In genomic region chr14:52547526-52547925, GRCh38 we compare ENCODE assay signal across 16 cellular contexts. TPM values are rescaled to one million over a fixed set of nuclear protein-coding genes. Genes with fewer than 3 reads are reported as not detected.
"Had no signal": no experiment of that assay in that cellular context is flagged by ENCODE, and none has a peak within 500 bp of the region (broad histone marks: within the 10 kb centered on the region; RNA-seq: fewer than 3 reads in every experiment).

No MANE protein-coding gene starts in this region.

- H3K9me3 ChIP-seq: breast epithelium, heart right ventricle, mucosa of descending colon, psoas muscle had no signal

- H3K4me3 ChIP-seq: breast epithelium, heart right ventricle, mucosa of descending colon, psoas muscle had no signal

- H3K27ac ChIP-seq: breast epithelium, heart right ventricle, psoas muscle had no signal

- ATAC-seq: activated CD4-positive, CD25-positive, alpha-beta regulatory T cell treated with anti-CD3 and anti-CD28 coated beads, Interleukin-2, amount 50 U/mL, for 24 hours; activated T-cell treated with anti-CD3 and anti-CD28 coated beads, Interleukin-2, amount 50 U/mL, for 72 hours; heart right ventricle; mucosa of descending colon; naive thymus-derived CD8-positive, alpha-beta T cell; psoas muscle had no signal

- H3K4me1 ChIP-seq: breast epithelium had no signal

- H3K27me3 ChIP-seq: breast epithelium, heart right ventricle had no signal

- DNase-seq: activated CD4-positive, alpha-beta T cell treated with anti-CD3 and anti-CD28 coated beads, Interleukin-2, amount 50 U/mL, for 4 hours; activated T-cell treated with anti-CD3 and anti-CD28 coated beads, Interleukin-2, amount 50 U/mL, for 72 hours; aorta; foreskin melanocyte; heart right ventricle; islet precursor cell; mammary epithelial cell; mucosa of descending colon; naive thymus-derived CD8-positive, alpha-beta T cell; nucleus accumbens; psoas muscle; stimulated activated CD4-positive, alpha-beta T cell treated with anti-CD3 and anti-CD28 coated beads, Interleukin-2, amount 100 ng/mL, for 24 hours; stimulated activated naive CD4-positive, alpha-beta T cell treated with Interleukin-2 at 50 U/mL for 16 hours; T-helper 2 cell had no signal

RNA-seq across cellular contexts. Expression of gene GPR137C, which starts 5.1 kb away (rescaled TPM):
- polyA plus RNA-seq: naive thymus-derived CD8-positive, alpha-beta T cell had no signal
